Comparison of ENCODE assay signal across 16 cellular contexts in genomic region chr1:15008783-15009709, GRCh38.
A peak's percentile ranks its signal among the peaks of the same experiment; 100 is the strongest.
DNase-seq lines count a peak whose midpoint lies in the region; TF ChIP-seq lines count a peak whose summit lies in the region.
"Had no signal": no experiment of that assay in that cellular context is flagged by ENCODE, and none has a peak within 500 bp of the region (broad histone marks: within the 10 kb centered on the region; RNA-seq: fewer than 3 reads in every experiment).

No MANE protein-coding gene starts in this region.

- H3K4me1 ChIP-seq in liver (ENCODE audit: control insufficient read depth in 4 of 4, insufficient read depth in 4 of 4, low read length in 3 of 4) (no peaks in the 10 kb centered on the region), spleen (peaks cover 11 to 93% (median 50%) of the 10 kb centered on the region in 6 donors)

- DNase-seq in DMS 273 (lab: John Stamatoyannopoulos, UW; ENCODE audit: unreplicated experiment) (peak; percentile 39), DMS 273 treated with DMSO at 0.1 percent for 48 hours (lab: John Stamatoyannopoulos, UW) (no peak), choroid plexus epithelial cell (ENCODE audit: low read depth) (peak; percentile 92), spleen (peak; percentile 81), foreskin fibroblast (no peak)
- DNase-seq in activated naive CD4-positive, alpha-beta T cell treated with anti-CD3 and anti-CD28 coated beads, Interleukin-2, amount 50 U/mL, for 16 hours: no peak
- DNase-seq in activated effector memory CD4-positive, alpha-beta T cell treated with Interleukin-2 at 50 U/mL for 16 hours: no peak
- DNase-seq: activated T-cell treated with anti-CD3 and anti-CD28 coated beads, Interleukin-2, amount 50 U/mL, for 4 hours; CD4-positive, CD25-positive, alpha-beta regulatory T cell; NCI-H1105; NCI-H2227 treated with DMSO at 0.1 percent for 48 hours; retina; stimulated activated CD4-positive, alpha-beta T cell treated with anti-CD3 and anti-CD28 coated beads, Interleukin-4, amount 100 ng/mL, for 24 hours had no signal

- H3K36me3 ChIP-seq in liver (ENCODE audit: control insufficient read depth in 4 of 4, insufficient read depth in 3 of 4, low read depth in 1 of 4, low read length in 3 of 4) (no peaks in the 10 kb centered on the region), spleen (no peaks in the 10 kb centered on the region)
- H3K36me3 ChIP-seq: SJSA1 had no signal

- H3K4me3 ChIP-seq in choroid plexus epithelial cell (ENCODE audit: low read depth, low read length): no peak overlapping the region
- H3K4me3 ChIP-seq in liver (ENCODE audit: low read depth in 1 of 3, low read length in 3 of 3): no peak overlapping the region
- H3K4me3 ChIP-seq in spleen: no peak overlapping the region
- H3K4me3 ChIP-seq in foreskin fibroblast (ENCODE audit: low read depth in 1 of 2, low read length in 2 of 2): no peak overlapping the region
- H3K4me3 ChIP-seq: SJSA1 had no signal

- WGBS in liver: 67% methylated on average over 19 of the region's 19 CpGs
- WGBS in spleen, 5 donors: 39 to 58% (median 48%) methylated on average over 11 to 19 of the region's 19 CpGs

- no peak for TF ChIP-seq CTCF in choroid plexus epithelial cell (conservative IDR thresholded peaks at IDR 0.05; ENCODE audit: low read depth, low read length)
- no peak for TF ChIP-seq CTCF in liver (IDR thresholded peaks at IDR 0.05; ENCODE audit: low read depth, low read length, missing input control)
- no peak for TF ChIP-seq CTCF in spleen (IDR thresholded peaks at IDR 0.05 in 8 of 11, conservative IDR thresholded peaks at IDR 0.05 in 3 of 11)
- TF ChIP-seq CTCF in foreskin fibroblast (IDR thresholded peaks at IDR 0.05; ENCODE audit: low read depth, low read length): no peak

- intact Hi-C loops in spleen (cut with DNase I; ENCODE audit: low total_unique reads): no loop called here

- H3K27ac ChIP-seq in liver (ENCODE audit: low read depth in 1 of 2, low read length in 2 of 2): no peak overlapping the region
- peak overlapping the region; percentile 42 to 86 (median 78) for H3K27ac ChIP-seq in spleen
- H3K27ac ChIP-seq: 22Rv1, SJSA1 had no signal

- H3K27me3 ChIP-seq in liver (ENCODE audit: control insufficient read depth in 4 of 4, insufficient read depth in 4 of 4, low read length in 3 of 4) (no peaks in the 10 kb centered on the region), spleen (replicated peaks in 1 of 7) (no peaks in the 10 kb centered on the region)
- H3K27me3 ChIP-seq: SJSA1 had no signal

- H3K9ac ChIP-seq in liver (ENCODE audit: low read depth in 1 of 2, low read length in 2 of 2): no peak overlapping the region

- TF ChIP-seq RAD21 in liver (IDR thresholded peaks at IDR 0.05): no peak

- TF ChIP-seq POLR2A in spleen (IDR thresholded peaks at IDR 0.05): no peak

- no peaks in the 10 kb centered on the region for H3K9me3 ChIP-seq in liver (ENCODE audit: control insufficient read depth in 4 of 4, low read length in 3 of 4)
- no peaks in the 10 kb centered on the region for H3K9me3 ChIP-seq in spleen
- H3K9me3 ChIP-seq: SJSA1 had no signal

TF ChIP-seq in liver, 16 proteins besides CTCF, POLR2A, EP300 and RAD21:
- TF ChIP-seq RXRA (IDR thresholded peaks at IDR 0.05): no peak
- peak; percentile 80 for TF ChIP-seq NR2F2 (IDR thresholded peaks at IDR 0.05)

Comparison
In these comparisons a context has a peak if more than half of its experiments do, and no peak if none do; other contexts are left out.
1. DNase-seq: peak in DMS 273 (single experiment), choroid plexus epithelial cell (single experiment) and spleen (single experiment); none in DMS 273 treated with DMSO at 0.1 percent for 48 hours (single experiment), foreskin fibroblast (0 of 2), activated naive CD4-positive, alpha-beta T cell treated with anti-CD3 and anti-CD28 coated beads, Interleukin-2, amount 50 U/mL, for 16 hours (single experiment) and activated effector memory CD4-positive, alpha-beta T cell treated with Interleukin-2 at 50 U/mL for 16 hours (single experiment).
2. H3K27ac ChIP-seq: peak in spleen (8 of 8); none in liver (0 of 2).